ENCODE assay signal across 4 cellular contexts in the genomic region with DNA sequence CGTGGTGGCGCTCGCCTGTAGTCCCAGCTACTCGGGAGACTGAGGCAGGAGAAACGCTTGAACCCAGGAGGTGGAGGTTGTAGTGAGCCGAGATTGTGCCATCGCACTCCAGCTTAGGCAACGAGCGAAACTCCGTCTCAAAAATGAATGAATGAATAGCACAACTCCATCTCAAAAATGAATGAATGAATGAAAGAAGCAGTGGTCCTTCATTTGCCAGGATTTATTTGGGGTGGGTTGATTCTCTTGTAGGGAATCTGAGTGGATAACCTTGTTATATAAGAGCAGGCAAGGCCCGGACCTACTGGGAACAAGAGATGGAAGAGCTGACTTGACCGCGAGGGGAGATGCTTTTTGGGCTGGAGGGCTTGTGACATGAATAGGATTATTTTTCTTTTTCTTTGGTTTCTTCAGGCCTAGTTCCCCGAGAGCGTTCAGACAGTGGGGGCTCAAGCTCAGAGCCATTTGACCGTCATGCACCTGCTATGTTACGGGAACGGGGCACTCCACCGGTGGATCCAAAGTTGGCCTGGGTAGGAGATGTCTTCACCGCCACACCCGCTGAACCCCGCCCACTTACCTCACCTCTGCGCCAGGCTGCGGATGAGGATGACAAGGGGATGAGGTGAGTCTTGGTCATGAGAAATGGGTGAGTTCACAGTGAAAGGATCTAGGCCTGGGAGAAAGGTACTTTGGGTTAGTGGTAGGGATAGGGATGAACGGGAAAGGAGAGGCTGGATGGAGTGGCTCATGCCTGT.
TF ChIP-seq lines count a peak whose summit lies in the region.

No MANE protein-coding gene starts in this region.

TF ChIP-seq in SK-N-SH, 30 proteins besides CTCF, POLR2A, EP300 and RAD21 (continues in another document):
- TF ChIP-seq SIN3A (IDR thresholded peaks at IDR 0.05; ENCODE audit: borderline replicate concordance, low read depth, low read length), result no peak
- TF ChIP-seq, protein P1, sequence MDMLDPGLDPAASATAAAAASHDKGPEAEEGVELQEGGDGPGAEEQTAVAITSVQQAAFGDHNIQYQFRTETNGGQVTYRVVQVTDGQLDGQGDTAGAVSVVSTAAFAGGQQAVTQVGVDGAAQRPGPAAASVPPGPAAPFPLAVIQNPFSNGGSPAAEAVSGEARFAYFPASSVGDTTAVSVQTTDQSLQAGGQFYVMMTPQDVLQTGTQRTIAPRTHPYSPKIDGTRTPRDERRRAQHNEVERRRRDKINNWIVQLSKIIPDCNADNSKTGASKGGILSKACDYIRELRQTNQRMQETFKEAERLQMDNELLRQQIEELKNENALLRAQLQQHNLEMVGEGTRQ (IDR thresholded peaks at IDR 0.05; ENCODE audit: borderline replicate concordance, low read depth, low read length), result no peak
- TF ChIP-seq JUND (IDR thresholded peaks at IDR 0.05), result no peak
- no peak for TF ChIP-seq MXI1 (IDR thresholded peaks at IDR 0.05; ENCODE audit: low read depth, low read length)
- TF ChIP-seq, protein P2, sequence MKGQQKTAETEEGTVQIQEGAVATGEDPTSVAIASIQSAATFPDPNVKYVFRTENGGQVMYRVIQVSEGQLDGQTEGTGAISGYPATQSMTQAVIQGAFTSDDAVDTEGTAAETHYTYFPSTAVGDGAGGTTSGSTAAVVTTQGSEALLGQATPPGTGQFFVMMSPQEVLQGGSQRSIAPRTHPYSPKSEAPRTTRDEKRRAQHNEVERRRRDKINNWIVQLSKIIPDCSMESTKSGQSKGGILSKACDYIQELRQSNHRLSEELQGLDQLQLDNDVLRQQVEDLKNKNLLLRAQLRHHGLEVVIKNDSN (IDR thresholded peaks at IDR 0.05; ENCODE audit: borderline replicate concordance, low read depth), result no peak
- TF ChIP-seq, protein P3, sequence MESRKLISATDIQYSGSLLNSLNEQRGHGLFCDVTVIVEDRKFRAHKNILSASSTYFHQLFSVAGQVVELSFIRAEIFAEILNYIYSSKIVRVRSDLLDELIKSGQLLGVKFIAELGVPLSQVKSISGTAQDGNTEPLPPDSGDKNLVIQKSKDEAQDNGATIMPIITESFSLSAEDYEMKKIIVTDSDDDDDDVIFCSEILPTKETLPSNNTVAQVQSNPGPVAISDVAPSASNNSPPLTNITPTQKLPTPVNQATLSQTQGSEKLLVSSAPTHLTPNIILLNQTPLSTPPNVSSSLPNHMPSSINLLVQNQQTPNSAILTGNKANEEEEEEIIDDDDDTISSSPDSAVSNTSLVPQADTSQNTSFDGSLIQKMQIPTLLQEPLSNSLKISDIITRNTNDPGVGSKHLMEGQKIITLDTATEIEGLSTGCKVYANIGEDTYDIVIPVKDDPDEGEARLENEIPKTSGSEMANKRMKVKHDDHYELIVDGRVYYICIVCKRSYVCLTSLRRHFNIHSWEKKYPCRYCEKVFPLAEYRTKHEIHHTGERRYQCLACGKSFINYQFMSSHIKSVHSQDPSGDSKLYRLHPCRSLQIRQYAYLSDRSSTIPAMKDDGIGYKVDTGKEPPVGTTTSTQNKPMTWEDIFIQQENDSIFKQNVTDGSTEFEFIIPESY (IDR thresholded peaks at IDR 0.05; ENCODE audit: borderline replicate concordance, low read depth), result no peak
- no peak for TF ChIP-seq EZH2phosphoT487 (IDR thresholded peaks at IDR 0.05; ENCODE audit: borderline replicate concordance, low read depth)
- TF ChIP-seq TEAD4 (IDR thresholded peaks at IDR 0.05; ENCODE audit: borderline replicate concordance, insufficient read depth), result no peak

TF ChIP-seq in SK-N-SH treated with all-trans-retinoic acid at 6 μM for 48 hours, 23 proteins besides CTCF, POLR2A, EP300 and RAD21 (continues in another document):
- TF ChIP-seq TOX (CRISPR knock-in tag; IDR thresholded peaks at IDR 0.05; ENCODE audit: borderline replicate concordance), result no peak
- no peak for TF ChIP-seq CSDC2 (CRISPR knock-in tag; IDR thresholded peaks at IDR 0.05)
- TF ChIP-seq ZFP30 (CRISPR knock-in tag; IDR thresholded peaks at IDR 0.05), result no peak
- TF ChIP-seq PPARA (CRISPR knock-in tag; IDR thresholded peaks at IDR 0.05; ENCODE audit: borderline replicate concordance), result no peak
- TF ChIP-seq TCF4 (CRISPR knock-in tag; IDR thresholded peaks at IDR 0.05; ENCODE audit: borderline replicate concordance), result no peak
- no peak for TF ChIP-seq ISL1 (CRISPR knock-in tag; IDR thresholded peaks at IDR 0.05)
- TF ChIP-seq ZFP3 (CRISPR knock-in tag; IDR thresholded peaks at IDR 0.05), result no peak
- TF ChIP-seq ZNF8 (CRISPR knock-in tag; IDR thresholded peaks at IDR 0.05), result no peak
- no peak for TF ChIP-seq GLIS3 (CRISPR knock-in tag; IDR thresholded peaks at IDR 0.05)
- no peak for TF ChIP-seq RARB (CRISPR knock-in tag; IDR thresholded peaks at IDR 0.05)
- TF ChIP-seq, protein P4, sequence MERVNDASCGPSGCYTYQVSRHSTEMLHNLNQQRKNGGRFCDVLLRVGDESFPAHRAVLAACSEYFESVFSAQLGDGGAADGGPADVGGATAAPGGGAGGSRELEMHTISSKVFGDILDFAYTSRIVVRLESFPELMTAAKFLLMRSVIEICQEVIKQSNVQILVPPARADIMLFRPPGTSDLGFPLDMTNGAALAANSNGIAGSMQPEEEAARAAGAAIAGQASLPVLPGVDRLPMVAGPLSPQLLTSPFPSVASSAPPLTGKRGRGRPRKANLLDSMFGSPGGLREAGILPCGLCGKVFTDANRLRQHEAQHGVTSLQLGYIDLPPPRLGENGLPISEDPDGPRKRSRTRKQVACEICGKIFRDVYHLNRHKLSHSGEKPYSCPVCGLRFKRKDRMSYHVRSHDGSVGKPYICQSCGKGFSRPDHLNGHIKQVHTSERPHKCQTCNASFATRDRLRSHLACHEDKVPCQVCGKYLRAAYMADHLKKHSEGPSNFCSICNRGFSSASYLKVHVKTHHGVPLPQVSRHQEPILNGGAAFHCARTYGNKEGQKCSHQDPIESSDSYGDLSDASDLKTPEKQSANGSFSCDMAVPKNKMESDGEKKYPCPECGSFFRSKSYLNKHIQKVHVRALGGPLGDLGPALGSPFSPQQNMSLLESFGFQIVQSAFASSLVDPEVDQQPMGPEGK (CRISPR knock-in tag; IDR thresholded peaks at IDR 0.05; ENCODE audit: borderline replicate concordance), result no peak
- no peak for TF ChIP-seq ARNTL (CRISPR knock-in tag; IDR thresholded peaks at IDR 0.05; ENCODE audit: borderline replicate concordance, low read depth)
- no peak for TF ChIP-seq ESRRG (CRISPR knock-in tag; IDR thresholded peaks at IDR 0.05)

TF ChIP-seq in GM12891, 5 proteins besides CTCF, POLR2A, EP300 and RAD21:
- TF ChIP-seq POU2F2 (IDR thresholded peaks at IDR 0.05; ENCODE audit: low read depth, low read length), result 0 out of 2 replicates have a peak, but pooled peaks have one; percentile 12
- no peak for TF ChIP-seq TAF1 (IDR thresholded peaks at IDR 0.05; ENCODE audit: low read depth, low read length)
- 0 out of 2 replicates have a peak, but pooled peaks have one; percentile 49 for TF ChIP-seq POLR2AphosphoS5 (IDR thresholded peaks at IDR 0.05; ENCODE audit: low read depth, low read length)
- TF ChIP-seq SPI1 (IDR thresholded peaks at IDR 0.05; ENCODE audit: low read depth, low read length), result no peak
- no peak for TF ChIP-seq PAX5 (IDR thresholded peaks at IDR 0.05; ENCODE audit: insufficient read depth, low read length, severe bottlenecking)

TF ChIP-seq in K562, 482 proteins besides CTCF, POLR2A, EP300 and RAD21:
- TF ChIP-seq POLR2B (IDR thresholded peaks at IDR 0.05; ENCODE audit: low read depth, partially characterized antibody) (peak; percentile 69), RFX7 (CRISPR knock-in tag; IDR thresholded peaks at IDR 0.05) (no peak), CXXC5 (CRISPR knock-in tag; IDR thresholded peaks at IDR 0.05) (0 out of 2 replicates have a peak, but pooled peaks have one; percentile 8), CBX8 (IDR thresholded peaks at IDR 0.05; ENCODE audit: borderline replicate concordance, extremely low read depth, low read depth, low read length, poor library complexity, severe bottlenecking) (no peak), ZNF780A (CRISPR knock-in tag; IDR thresholded peaks at IDR 0.05) (no peak), KLF13 (tag; IDR thresholded peaks at IDR 0.05; ENCODE audit: borderline replicate concordance, low read depth) (0 out of 2 replicates have a peak, but pooled peaks have one; percentile 36), POLR2AphosphoS5 (IDR thresholded peaks at IDR 0.05; ENCODE audit: control insufficient read depth, insufficient read depth, low read depth, low read length) (peak; percentile 35; the same call in 1 of the 2 replicates), ZNF224 (CRISPR knock-in tag; IDR thresholded peaks at IDR 0.05) (peak; percentile 33; the same call in 1 of the 2 replicates), ZNF316 (IDR thresholded peaks at IDR 0.05) (no peak), ZNF24 (IDR thresholded peaks at IDR 0.05) (peak; percentile 78), SUPT5H (IDR thresholded peaks at IDR 0.05) (peak; percentile 54), RBFOX2 (IDR thresholded peaks at IDR 0.05; ENCODE audit: low read depth, low read length) (no peak; the same call in 1 of the 2 replicates)
- TF ChIP-seq, protein P5, sequence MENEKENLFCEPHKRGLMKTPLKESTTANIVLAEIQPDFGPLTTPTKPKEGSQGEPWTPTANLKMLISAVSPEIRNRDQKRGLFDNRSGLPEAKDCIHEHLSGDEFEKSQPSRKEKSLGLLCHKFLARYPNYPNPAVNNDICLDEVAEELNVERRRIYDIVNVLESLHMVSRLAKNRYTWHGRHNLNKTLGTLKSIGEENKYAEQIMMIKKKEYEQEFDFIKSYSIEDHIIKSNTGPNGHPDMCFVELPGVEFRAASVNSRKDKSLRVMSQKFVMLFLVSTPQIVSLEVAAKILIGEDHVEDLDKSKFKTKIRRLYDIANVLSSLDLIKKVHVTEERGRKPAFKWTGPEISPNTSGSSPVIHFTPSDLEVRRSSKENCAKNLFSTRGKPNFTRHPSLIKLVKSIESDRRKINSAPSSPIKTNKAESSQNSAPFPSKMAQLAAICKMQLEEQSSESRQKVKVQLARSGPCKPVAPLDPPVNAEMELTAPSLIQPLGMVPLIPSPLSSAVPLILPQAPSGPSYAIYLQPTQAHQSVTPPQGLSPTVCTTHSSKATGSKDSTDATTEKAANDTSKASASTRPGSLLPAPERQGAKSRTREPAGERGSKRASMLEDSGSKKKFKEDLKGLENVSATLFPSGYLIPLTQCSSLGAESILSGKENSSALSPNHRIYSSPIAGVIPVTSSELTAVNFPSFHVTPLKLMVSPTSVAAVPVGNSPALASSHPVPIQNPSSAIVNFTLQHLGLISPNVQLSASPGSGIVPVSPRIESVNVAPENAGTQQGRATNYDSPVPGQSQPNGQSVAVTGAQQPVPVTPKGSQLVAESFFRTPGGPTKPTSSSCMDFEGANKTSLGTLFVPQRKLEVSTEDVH (IDR thresholded peaks at IDR 0.05; ENCODE audit: low read depth, partially characterized antibody), result peak; percentile 14
- TF ChIP-seq, protein P6, sequence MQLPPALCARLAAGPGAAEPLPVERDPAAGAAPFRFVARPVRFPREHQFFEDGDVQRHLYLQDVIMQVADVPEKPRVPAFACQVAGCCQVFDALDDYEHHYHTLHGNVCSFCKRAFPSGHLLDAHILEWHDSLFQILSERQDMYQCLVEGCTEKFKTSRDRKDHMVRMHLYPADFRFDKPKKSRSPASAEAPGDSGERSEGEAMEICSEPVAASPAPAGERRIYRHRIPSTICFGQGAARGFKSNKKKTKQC (CRISPR knock-in tag; IDR thresholded peaks at IDR 0.05), result no peak
- TF ChIP-seq, protein P3 (CRISPR knock-in tag; IDR thresholded peaks at IDR 0.05), result peak; percentile 73; the same call in 1 of the 2 replicates
- TF ChIP-seq, protein P7, sequence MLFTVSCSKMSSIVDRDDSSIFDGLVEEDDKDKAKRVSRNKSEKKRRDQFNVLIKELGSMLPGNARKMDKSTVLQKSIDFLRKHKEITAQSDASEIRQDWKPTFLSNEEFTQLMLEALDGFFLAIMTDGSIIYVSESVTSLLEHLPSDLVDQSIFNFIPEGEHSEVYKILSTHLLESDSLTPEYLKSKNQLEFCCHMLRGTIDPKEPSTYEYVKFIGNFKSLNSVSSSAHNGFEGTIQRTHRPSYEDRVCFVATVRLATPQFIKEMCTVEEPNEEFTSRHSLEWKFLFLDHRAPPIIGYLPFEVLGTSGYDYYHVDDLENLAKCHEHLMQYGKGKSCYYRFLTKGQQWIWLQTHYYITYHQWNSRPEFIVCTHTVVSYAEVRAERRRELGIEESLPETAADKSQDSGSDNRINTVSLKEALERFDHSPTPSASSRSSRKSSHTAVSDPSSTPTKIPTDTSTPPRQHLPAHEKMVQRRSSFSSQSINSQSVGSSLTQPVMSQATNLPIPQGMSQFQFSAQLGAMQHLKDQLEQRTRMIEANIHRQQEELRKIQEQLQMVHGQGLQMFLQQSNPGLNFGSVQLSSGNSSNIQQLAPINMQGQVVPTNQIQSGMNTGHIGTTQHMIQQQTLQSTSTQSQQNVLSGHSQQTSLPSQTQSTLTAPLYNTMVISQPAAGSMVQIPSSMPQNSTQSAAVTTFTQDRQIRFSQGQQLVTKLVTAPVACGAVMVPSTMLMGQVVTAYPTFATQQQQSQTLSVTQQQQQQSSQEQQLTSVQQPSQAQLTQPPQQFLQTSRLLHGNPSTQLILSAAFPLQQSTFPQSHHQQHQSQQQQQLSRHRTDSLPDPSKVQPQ (CRISPR knock-in tag; IDR thresholded peaks at IDR 0.05; ENCODE audit: borderline replicate concordance), result no peak
